23 cellular contexts compared by ENCODE assay signal in genomic region chr5:5348135-5348534, GRCh38.
DNase-seq lines count a peak whose midpoint lies in the region; ATAC-seq, FAIRE-seq and TF ChIP-seq lines count a peak whose summit lies in the region.
"Had no signal": no experiment of that assay in that cellular context is flagged by ENCODE, and none has a peak within 500 bp of the region (broad histone marks: within the 10 kb centered on the region; RNA-seq: fewer than 3 reads in every experiment).

No MANE protein-coding gene starts in this region.

- ATAC-seq in A549 = no peak
- peak; percentile 84 for ATAC-seq in DND-41 (ENCODE audit: insufficient read depth, low read depth)
- ATAC-seq in T-cell (replicated peaks in 1 of 4) = no peak
- no peak for ATAC-seq in left cardiac atrium
- ATAC-seq: stimulated activated naive CD8-positive, alpha-beta T cell treated with anti-CD3 and anti-CD28 coated beads, Interleukin-15, Interleukin-2, amounts not matched to agents 100 U/mL and 50 U/mL, for 24 hours had no signal

- H3K27me3 Mint-ChIP-seq in immature natural killer cell (ENCODE audit: low read depth in 3 of 3) (peaks cover 0 to 8% (median 0%) of the 10 kb centered on the region in 3 donors), T-cell (peaks cover 13 to 17% of the 10 kb centered on the region in 2 donors)

- H3K27me3 ChIP-seq in DND-41 (ENCODE audit: insufficient read depth, low read length, poor library complexity) (no peaks in the 10 kb centered on the region), WERI-Rb-1 (ENCODE audit: insufficient read depth, low read depth, severe bottlenecking) (peaks cover 35% of the 10 kb centered on the region)
- H3K27me3 ChIP-seq: heart left ventricle had no signal

- no peaks in the 10 kb centered on the region for H3K79me2 ChIP-seq in DND-41 (ENCODE audit: insufficient read depth, low read length)

- H3K27ac Mint-ChIP-seq in immature natural killer cell = peak overlapping the region in 2 of 6 donors; percentile 40 to 83
- no peak overlapping the region for H3K27ac Mint-ChIP-seq in T-cell
- H3K27ac Mint-ChIP-seq: activated naive CD4-positive, alpha-beta T cell treated with anti-CD3 and anti-CD28 coated beads, Interleukin-2, amount 50 U/mL, for 24 hours had no signal

- no peak for TF ChIP-seq POLR2A in A549 (IDR thresholded peaks at IDR 0.05; ENCODE audit: low read length)

- no peak overlapping the region for H2AFZ ChIP-seq in DND-41 (ENCODE audit: low read depth, low read length)

- no peak overlapping the region for H3K4me3 ChIP-seq in A549
- H3K4me3 ChIP-seq in DND-41 (ENCODE audit: low read depth in 1 of 2, low read length in 2 of 2) = no peak overlapping the region
- no peak overlapping the region for H3K4me3 ChIP-seq in WERI-Rb-1 (ENCODE audit: low read depth, low read length)
- H3K4me3 ChIP-seq: heart left ventricle, SK-N-MC, thoracic aorta had no signal

- H3K4me2 ChIP-seq in A549 (no peak overlapping the region), DND-41 (ENCODE audit: insufficient read depth, low read length) (no peak overlapping the region)

- no peak for FAIRE-seq in A549 (lab: Jason Lieb, UNC)
- FAIRE-seq: GM12892 had no signal

- 71% methylated on average over 10 of the region's 10 CpGs for WGBS in A549 (ENCODE audit: missing lambda C conversion rate)

- H3K4me3 Mint-ChIP-seq in immature natural killer cell (peak overlapping the region; percentile 36 to 69 (median 56)), T-cell (peak overlapping the region in 1 of 3 donors; percentile 5)
- H3K4me3 Mint-ChIP-seq: activated naive CD4-positive, alpha-beta T cell treated with anti-CD3 and anti-CD28 coated beads, Interleukin-2, amount 50 U/mL, for 24 hours had no signal

- peak overlapping the region; percentile 78 to 88; a peak in 5 of 6 replicates for H3K27ac ChIP-seq in A549
- no peak overlapping the region for H3K27ac ChIP-seq in DND-41 (ENCODE audit: low read length)
- H3K27ac ChIP-seq in WERI-Rb-1 = no peak overlapping the region
- H3K27ac ChIP-seq: RWPE1, SK-N-MC, thoracic aorta had no signal

- peaks cover 0 to 4% (median 0%) of the 10 kb centered on the region in 3 donors for H3K36me3 Mint-ChIP-seq in immature natural killer cell
- no peaks in the 10 kb centered on the region for H3K36me3 Mint-ChIP-seq in T-cell

- 0 out of 2 replicates have a peak, but pooled peaks cover 2% of the 10 kb centered on the region for H4K20me1 ChIP-seq in DND-41 (ENCODE audit: insufficient read depth, low read length)

- TF ChIP-seq CTCF in A549 (IDR thresholded peaks at IDR 0.05) = no peak
- TF ChIP-seq CTCF in DND-41 (IDR thresholded peaks at IDR 0.05; ENCODE audit: borderline replicate concordance, extremely low read depth, low read length, poor library complexity, severe bottlenecking) = no peak
- TF ChIP-seq CTCF in WERI-Rb-1 (IDR thresholded peaks at IDR 0.05; ENCODE audit: low read depth, low read length) = 0 out of 2 replicates have a peak, but pooled peaks have one; percentile 1

- H3K9me3 Mint-ChIP-seq in immature natural killer cell (peaks cover 0 to 13% (median 0%) of the 10 kb centered on the region in 6 donors), T-cell (no peaks in the 10 kb centered on the region)
- H3K9me3 Mint-ChIP-seq: activated naive CD4-positive, alpha-beta T cell treated with anti-CD3 and anti-CD28 coated beads, Interleukin-2, amount 50 U/mL, for 24 hours had no signal

- DNase-seq in A549 (ENCODE audit: low read depth in 1 of 2, low spot score in 1 of 2) (no peak), DND-41 (peak; percentile 65), WERI-Rb-1 (no peak), immature natural killer cell (no peak), T-cell (no peak), left cardiac atrium (no peak), RPMI8226 (no peak), NCI-H510A (lab: John Stamatoyannopoulos, UW) (no peak)
- DNase-seq: activated CD4-positive, alpha-beta T cell treated with anti-CD3 and anti-CD28 coated beads for 48 hours; effector CD4-positive, alpha-beta T cell; erythroblast; foreskin fibroblast; heart left ventricle; IMR-90; mammary epithelial cell; NCI-H1417 treated with DMSO at 0.1 percent for 48 hours; NCI-H510A treated with DMSO at 0.1 percent for 48 hours; stimulated activated naive CD8-positive, alpha-beta T cell treated with anti-CD3 and anti-CD28 coated beads, Interleukin-15, Interleukin-2, amounts not matched to agents 100 U/mL and 50 U/mL, for 24 hours had no signal

- H3K9me3 ChIP-seq in A549 (no peaks in the 10 kb centered on the region), DND-41 (ENCODE audit: insufficient read depth, low read length, severe bottlenecking) (no peaks in the 10 kb centered on the region), WERI-Rb-1 (ENCODE audit: severe bottlenecking) (no peaks in the 10 kb centered on the region)
- H3K9me3 ChIP-seq: heart left ventricle, thoracic aorta had no signal

- no peak for TF ChIP-seq RAD21 in A549 (conservative IDR thresholded peaks at IDR 0.05 in 1 of 2, IDR thresholded peaks at IDR 0.05 in 1 of 2)

- POLR2A ChIA-PET in A549 (lab: Yijun Ruan, JAX) = no interaction called here
- POLR2A ChIA-PET in T-cell (lab: Charles Lee) = no interaction called here

- intact Hi-C loops in left cardiac atrium (cut with DNase I) = no loop called here

- no peak overlapping the region for H3K9ac ChIP-seq in DND-41 (ENCODE audit: low read depth, low read length)

- CTCF ChIA-PET in A549 (lab: Yijun Ruan, JAX) = interaction anchor here (1.9 to 2.5 kb wide), 2 partner anchors 207 to 469 kb away, joined by 6 read pairs; no protein-coding TSS in a partner anchor
- CTCF ChIA-PET in T-cell (lab: Charles Lee) = no interaction called here

- H3K4me1 Mint-ChIP-seq in immature natural killer cell = peaks cover 22 to 25% of the 10 kb centered on the region in 2 donors
- H3K4me1 Mint-ChIP-seq in T-cell = peaks cover 4 to 7% (median 6%) of the 10 kb centered on the region in 3 donors
- H3K4me1 Mint-ChIP-seq: activated naive CD4-positive, alpha-beta T cell treated with anti-CD3 and anti-CD28 coated beads, Interleukin-2, amount 50 U/mL, for 24 hours had no signal

- no peaks in the 10 kb centered on the region for H3K36me3 ChIP-seq in DND-41 (ENCODE audit: insufficient read depth, low read length)
- no peaks in the 10 kb centered on the region for H3K36me3 ChIP-seq in WERI-Rb-1
- H3K36me3 ChIP-seq: heart left ventricle, thoracic aorta had no signal

- H3K4me1 ChIP-seq in A549 = peaks cover 36% of the 10 kb centered on the region
- no peaks in the 10 kb centered on the region for H3K4me1 ChIP-seq in DND-41 (ENCODE audit: insufficient read depth, low read length)

- TF ChIP-seq EP300 in A549 (IDR thresholded peaks at IDR 0.05) = no peak

TF ChIP-seq in A549, 52 proteins besides CTCF, POLR2A, EP300 and RAD21:
- no peak for TF ChIP-seq BHLHE40 (IDR thresholded peaks at IDR 0.05; ENCODE audit: low read depth, low read length)
- TF ChIP-seq HOXA7 (CRISPR knock-in tag; IDR thresholded peaks at IDR 0.05) = no peak
- no peak for TF ChIP-seq FOSB (CRISPR knock-in tag; IDR thresholded peaks at IDR 0.05)
- TF ChIP-seq HOXB13 (CRISPR knock-in tag; IDR thresholded peaks at IDR 0.05; ENCODE audit: low read depth) = no peak
- TF ChIP-seq TP53 (CRISPR knock-in tag; IDR thresholded peaks at IDR 0.05) = no peak
- no peak for TF ChIP-seq REST (IDR thresholded peaks at IDR 0.05)
- TF ChIP-seq POLR2AphosphoS2 (conservative IDR thresholded peaks at IDR 0.05; ENCODE audit: low read length) = no peak
- TF ChIP-seq EHMT2 (IDR thresholded peaks at IDR 0.05; ENCODE audit: low read depth) = no peak
- no peak for TF ChIP-seq USF2 (IDR thresholded peaks at IDR 0.05)
- no peak for TF ChIP-seq ESRRA (IDR thresholded peaks at IDR 0.05; ENCODE audit: borderline replicate concordance, low read length)
- TF ChIP-seq KDM5A (IDR thresholded peaks at IDR 0.05) = no peak
- TF ChIP-seq NPAS2 (CRISPR knock-in tag; IDR thresholded peaks at IDR 0.05; ENCODE audit: borderline replicate concordance) = no peak
- TF ChIP-seq CEBPB (IDR thresholded peaks at IDR 0.05) = no peak
TF ChIP-seq in A549: peak in this region for 0.

Comparison
In these comparisons a context has a peak if more than half of its experiments do, and no peak if none do; other contexts are left out.
1. H3K27ac ChIP-seq: peak in A549 (2 of 2); none in DND-41 (single experiment) and WERI-Rb-1 (single experiment).